ENCODE assay signal across 20 cellular contexts in genomic region chr1:27649306-27649635, GRCh38. TPM values are rescaled to one million over a fixed set of nuclear protein-coding genes. Genes with fewer than 3 reads are reported as not detected.
"Had no signal": no experiment of that assay in that cellular context is flagged by ENCODE, and none has a peak within 500 bp of the region (broad histone marks: within the 10 kb centered on the region; RNA-seq: fewer than 3 reads in every experiment).

No MANE protein-coding gene starts in this region.

- H3K9me3 Mint-ChIP-seq: endodermal cell; nephron; stimulated activated effector memory CD8-positive, alpha-beta T cell treated with anti-CD3 and anti-CD28 coated beads, Interleukin-12 subunit alpha, Interleukin-12 subunit beta, amount 100 ng/mL, for 72 hours had no signal

- ATAC-seq: foreskin keratinocyte; right lobe of liver; stimulated activated effector memory CD8-positive, alpha-beta T cell treated with anti-CD3 and anti-CD28 coated beads, Interleukin-12 subunit alpha, Interleukin-12 subunit beta, amount 100 ng/mL, for 72 hours had no signal

- H3K27ac ChIP-seq: colonic mucosa, psoas muscle, right lobe of liver, stomach, thoracic aorta had no signal

- H3K27me3 ChIP-seq: colonic mucosa, foreskin keratinocyte, neutrophil, right lobe of liver, stomach, transverse colon had no signal

- H3K4me3 Mint-ChIP-seq: endodermal cell; nephron; stimulated activated effector memory CD8-positive, alpha-beta T cell treated with anti-CD3 and anti-CD28 coated beads, Interleukin-12 subunit alpha, Interleukin-12 subunit beta, amount 100 ng/mL, for 72 hours had no signal

- H3K4me1 ChIP-seq: colonic mucosa, right lobe of liver had no signal

- H3K4me3 ChIP-seq: colonic mucosa, psoas muscle, right lobe of liver, stomach, thoracic aorta, transverse colon had no signal

- H3K27ac Mint-ChIP-seq: endodermal cell had no signal

- DNase-seq: colonic mucosa; effector CD4-positive, alpha-beta T cell; endodermal cell; erythroblast; foreskin keratinocyte; kidney; left cardiac atrium; mammary epithelial cell; psoas muscle; retina; right lobe of liver; stimulated activated CD4-positive, alpha-beta T cell treated with anti-CD3 and anti-CD28 coated beads, Interleukin-4, amount 100 ng/mL, for 1 hour; stimulated activated CD8-positive, alpha-beta memory T cell treated with anti-CD3 and anti-CD28 coated beads, Interleukin-4, amount 100 ng/mL, for 48 hours; stomach; transverse colon had no signal

- H3K9me3 ChIP-seq: colonic mucosa, neutrophil, psoas muscle, right lobe of liver, stomach, thoracic aorta, transverse colon had no signal

- H3K36me3 Mint-ChIP-seq: stimulated activated effector memory CD8-positive, alpha-beta T cell treated with anti-CD3 and anti-CD28 coated beads, Interleukin-12 subunit alpha, Interleukin-12 subunit beta, amount 100 ng/mL, for 72 hours had no signal

- H3K36me3 ChIP-seq: colonic mucosa, neutrophil, right lobe of liver, stomach, thoracic aorta, transverse colon had no signal

RNA-seq across cellular contexts. Expression of gene FGR, which starts 14.3 kb away (rescaled TPM):
- total RNA-seq: endodermal cell, endothelial cell of umbilical vein, foreskin keratinocyte had no signal
